ENCODE assay signal across 16 cellular contexts in the genomic region with DNA sequence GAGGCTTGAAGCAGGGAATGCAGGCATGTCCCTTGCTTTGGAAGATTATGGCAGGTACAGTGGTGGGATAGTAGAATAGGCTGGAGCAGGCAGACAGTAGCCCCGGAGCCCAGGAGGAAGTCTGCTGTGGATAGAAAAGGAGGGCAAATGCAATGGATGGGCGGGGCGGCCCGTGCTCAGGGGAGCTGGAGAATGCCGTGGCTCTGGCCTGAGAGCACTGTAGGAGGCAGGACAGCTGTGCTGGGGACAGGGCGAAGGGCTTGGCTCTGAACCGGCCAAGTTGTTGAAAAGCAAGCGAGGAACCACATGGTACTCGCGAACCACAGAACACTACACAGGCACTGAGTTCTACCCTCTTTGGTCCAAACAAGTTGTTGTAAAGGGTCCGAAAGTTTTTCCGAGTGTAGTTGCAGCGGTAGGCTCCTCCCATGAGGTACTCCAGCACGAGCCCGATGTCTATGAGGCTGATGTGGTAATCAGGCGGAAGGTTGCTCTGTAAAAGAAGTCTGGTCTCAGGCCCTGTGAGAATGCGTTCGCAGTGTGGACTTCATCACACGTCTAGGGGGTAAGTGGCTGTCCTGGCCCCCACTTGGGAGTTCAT. TPM values are rescaled to one million over a fixed set of nuclear protein-coding genes. Genes with fewer than 3 reads are reported as not detected.
A peak's percentile ranks its signal among the peaks of the same experiment; 100 is the strongest.
DNase-seq lines count a peak whose midpoint lies in the region; ATAC-seq and TF ChIP-seq lines count a peak whose summit lies in the region.
"Had no signal": no experiment of that assay in that cellular context is flagged by ENCODE, and none has a peak within 500 bp of the region (broad histone marks: within the 10 kb centered on the region; RNA-seq: fewer than 3 reads in every experiment).

No MANE protein-coding gene starts in this region.

- H3K4me2 ChIP-seq in GM23338, result no peak overlapping the region
- H3K4me2 ChIP-seq: BLaER1 treated with 17β-estradiol and CSF1 and Interleukin-3, amounts not matched to agents 10 nM and 100 nM had no signal

- H3K36me3 ChIP-seq in GM23338 (ENCODE audit: insufficient read depth), result no peaks in the 10 kb centered on the region
- H3K36me3 ChIP-seq: BLaER1 treated with 17β-estradiol and CSF1 and Interleukin-3, amounts not matched to agents 10 nM and 100 nM; HAP-1; Peyer's patch had no signal

- H2AFZ ChIP-seq in GM23338, result peak overlapping the region; percentile 95

- TF ChIP-seq CTCF in GM23338 (conservative IDR thresholded peaks at IDR 0.05; ENCODE audit: low read depth in 2 of 2), result no peak
- no peak for TF ChIP-seq CTCF in activated B cell treated with CpG ODN at 0.5 μM for 24 hours (IDR thresholded peaks at IDR 0.05)
- no peak for TF ChIP-seq CTCF in osteocyte (IDR thresholded peaks at IDR 0.05)

- H3K79me2 ChIP-seq in GM23338 (replicated peaks; ENCODE audit: insufficient read depth), result no peaks in the 10 kb centered on the region

- ATAC-seq in GM23338, result peak; percentile 93
- no peak for ATAC-seq in activated B cell treated with CpG ODN at 0.5 μM for 24 hours (ENCODE audit: low read depth)
- ATAC-seq in left colon, result peak; percentile 47

- H3K4me3 Mint-ChIP-seq in GM23338 (no peak overlapping the region), activated B cell treated with CpG ODN at 0.5 μM for 24 hours (no peak overlapping the region), osteocyte (ENCODE audit: unreplicated experiment) (no peak overlapping the region)
- no peak overlapping the region for H3K4me3 Mint-ChIP-seq in activated CD4-positive, alpha-beta T cell treated with anti-CD3 and anti-CD28 coated beads, Interleukin-2, amount 10 ng/mL, durations not matched to agents 7 days and 5 days

- H3F3A ChIP-seq in GM23338 (replicated peaks; ENCODE audit: low read depth), result no peaks in the 10 kb centered on the region

- H3K9me2 ChIP-seq in GM23338 (ENCODE audit: insufficient read depth), result no peaks in the 10 kb centered on the region

- no peak overlapping the region for H3K4me3 ChIP-seq in GM23338
- H3K4me3 ChIP-seq: BLaER1 treated with 17β-estradiol and CSF1 and Interleukin-3, amounts not matched to agents 10 nM and 100 nM; HAP-1; Peyer's patch had no signal

- DNase-seq in GM23338 (ENCODE audit: low spot score) (peak; percentile 27), activated B cell treated with CpG ODN at 0.5 μM for 24 hours (no peak), left colon (no peak), osteocyte (ENCODE audit: extremely low spot score, unreplicated experiment) (peak; percentile 78), CD1c-positive myeloid dendritic cell (ENCODE audit: extremely low spot score) (no peak)
- DNase-seq in activated CD4-positive, alpha-beta T cell treated with anti-CD3 and anti-CD28 coated beads, Interleukin-2, amount 50 U/mL, for 48 hours, result no peak
- no peak for DNase-seq in activated CD4-positive, alpha-beta T cell treated with anti-CD3 and anti-CD28 coated beads, Interleukin-2, amount 10 ng/mL, durations not matched to agents 7 days and 5 days
- DNase-seq: NCI-H1105; NCI-H1694; NCI-H510A; NCI-H748 treated with DMSO at 0.1 percent for 48 hours; NK-92 treated with Interleukin-12 subunit alpha and Interleukin-12 subunit beta, amount 100 ng/mL, for 24 hours; Peyer's patch had no signal

- H3K27me3 ChIP-seq in GM23338 (ENCODE audit: insufficient read depth), result no peaks in the 10 kb centered on the region
- H3K27me3 ChIP-seq: BLaER1 treated with 17β-estradiol and CSF1 and Interleukin-3, amounts not matched to agents 10 nM and 100 nM; Peyer's patch had no signal

- H3K36me3 Mint-ChIP-seq in GM23338 (ENCODE audit: low read depth) (no peaks in the 10 kb centered on the region), activated B cell treated with CpG ODN at 0.5 μM for 24 hours (ENCODE audit: low read depth) (no peaks in the 10 kb centered on the region), osteocyte (ENCODE audit: unreplicated experiment) (no peaks in the 10 kb centered on the region)
- H3K36me3 Mint-ChIP-seq in activated CD4-positive, alpha-beta T cell treated with anti-CD3 and anti-CD28 coated beads, Interleukin-2, amount 10 ng/mL, durations not matched to agents 7 days and 5 days (ENCODE audit: low read depth), result no peaks in the 10 kb centered on the region

- H3K9me3 Mint-ChIP-seq in GM23338 (no peaks in the 10 kb centered on the region), activated B cell treated with CpG ODN at 0.5 μM for 24 hours (no peaks in the 10 kb centered on the region), osteocyte (ENCODE audit: unreplicated experiment) (no peaks in the 10 kb centered on the region)
- H3K9me3 Mint-ChIP-seq in activated CD4-positive, alpha-beta T cell treated with anti-CD3 and anti-CD28 coated beads, Interleukin-2, amount 10 ng/mL, durations not matched to agents 7 days and 5 days, result no peaks in the 10 kb centered on the region

- peaks cover 5% of the 10 kb centered on the region for H3K27me3 Mint-ChIP-seq in GM23338 (ENCODE audit: insufficient read depth, low read depth, poor library complexity)
- no peaks in the 10 kb centered on the region for H3K27me3 Mint-ChIP-seq in activated B cell treated with CpG ODN at 0.5 μM for 24 hours
- H3K27me3 Mint-ChIP-seq in osteocyte (ENCODE audit: unreplicated experiment), result peaks cover 5% of the 10 kb centered on the region
- peaks cover 14% of the 10 kb centered on the region for H3K27me3 Mint-ChIP-seq in activated CD4-positive, alpha-beta T cell treated with anti-CD3 and anti-CD28 coated beads, Interleukin-2, amount 10 ng/mL, durations not matched to agents 7 days and 5 days

- H3K4me1 Mint-ChIP-seq in GM23338 (peaks cover 12% of the 10 kb centered on the region), activated B cell treated with CpG ODN at 0.5 μM for 24 hours (peaks cover 56% of the 10 kb centered on the region), osteocyte (ENCODE audit: unreplicated experiment) (peaks cover 1% of the 10 kb centered on the region)
- peaks cover 5% of the 10 kb centered on the region for H3K4me1 Mint-ChIP-seq in activated CD4-positive, alpha-beta T cell treated with anti-CD3 and anti-CD28 coated beads, Interleukin-2, amount 10 ng/mL, durations not matched to agents 7 days and 5 days

- intact Hi-C loops in activated B cell treated with CpG ODN at 0.5 μM for 24 hours (cut with micrococcal nuclease) (loop anchor here (5.0 kb wide), 3 partner anchors 35 to 55 kb away; a partner anchor contains a TSS), left colon (cut with DNase I, micrococcal nuclease) (no loop called here)

- H3K27ac Mint-ChIP-seq in GM23338, result no peak overlapping the region
- peak overlapping the region; percentile 51 for H3K27ac Mint-ChIP-seq in activated B cell treated with CpG ODN at 0.5 μM for 24 hours
- H3K27ac Mint-ChIP-seq in osteocyte (ENCODE audit: unreplicated experiment), result no peak overlapping the region
- no peak overlapping the region for H3K27ac Mint-ChIP-seq in activated CD4-positive, alpha-beta T cell treated with anti-CD3 and anti-CD28 coated beads, Interleukin-2, amount 10 ng/mL, durations not matched to agents 7 days and 5 days

- POLR2A ChIA-PET in activated B cell treated with CpG ODN at 0.5 μM for 24 hours (lab: Charles Lee), result no interaction called here
- POLR2A ChIA-PET in activated CD4-positive, alpha-beta T cell treated with anti-CD3 and anti-CD28 coated beads, Interleukin-2, amount 10 ng/mL, durations not matched to agents 7 days and 5 days (lab: Charles Lee), result no interaction called here

- H3K27ac ChIP-seq in GM23338 (ENCODE audit: low read depth), result no peak overlapping the region
- H3K27ac ChIP-seq: BLaER1 treated with 17β-estradiol and CSF1 and Interleukin-3, amounts not matched to agents 10 nM and 100 nM; Peyer's patch had no signal

- CTCF ChIA-PET in activated B cell treated with CpG ODN at 0.5 μM for 24 hours (lab: Charles Lee), result no interaction called here
- CTCF ChIA-PET in activated CD4-positive, alpha-beta T cell treated with anti-CD3 and anti-CD28 coated beads, Interleukin-2, amount 10 ng/mL, durations not matched to agents 7 days and 5 days (lab: Charles Lee), result interaction anchor here (0.6 kb wide), 1 partner anchor 97 kb away, joined by 4 read pairs; no protein-coding TSS in a partner anchor

- 0 out of 2 replicates have a peak, but pooled peaks cover 4% of the 10 kb centered on the region for H3K4me1 ChIP-seq in GM23338 (ENCODE audit: insufficient read depth)
- H3K4me1 ChIP-seq: HAP-1 had no signal

- no peaks in the 10 kb centered on the region for H4K20me1 ChIP-seq in GM23338 (replicated peaks; ENCODE audit: insufficient read depth)
- H4K20me1 ChIP-seq: BLaER1 treated with 17β-estradiol and CSF1 and Interleukin-3, amounts not matched to agents 10 nM and 100 nM had no signal

TF ChIP-seq in GM23338, 12 proteins besides CTCF, POLR2A, EP300 and RAD21 (continues in another document):
- TF ChIP-seq EZH2phosphoT487 (IDR thresholded peaks at IDR 0.05; ENCODE audit: unreplicated experiment), result no peak
- TF ChIP-seq ZNF114 (CRISPR knock-in tag; IDR thresholded peaks at IDR 0.05), result no peak
- TF ChIP-seq ZNF331 (CRISPR knock-in tag; IDR thresholded peaks at IDR 0.05; ENCODE audit: low read depth), result no peak
- TF ChIP-seq, protein P1, sequence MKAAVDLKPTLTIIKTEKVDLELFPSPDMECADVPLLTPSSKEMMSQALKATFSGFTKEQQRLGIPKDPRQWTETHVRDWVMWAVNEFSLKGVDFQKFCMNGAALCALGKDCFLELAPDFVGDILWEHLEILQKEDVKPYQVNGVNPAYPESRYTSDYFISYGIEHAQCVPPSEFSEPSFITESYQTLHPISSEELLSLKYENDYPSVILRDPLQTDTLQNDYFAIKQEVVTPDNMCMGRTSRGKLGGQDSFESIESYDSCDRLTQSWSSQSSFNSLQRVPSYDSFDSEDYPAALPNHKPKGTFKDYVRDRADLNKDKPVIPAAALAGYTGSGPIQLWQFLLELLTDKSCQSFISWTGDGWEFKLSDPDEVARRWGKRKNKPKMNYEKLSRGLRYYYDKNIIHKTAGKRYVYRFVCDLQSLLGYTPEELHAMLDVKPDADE (IDR thresholded peaks at IDR 0.05), result no peak
- no peak for TF ChIP-seq CREB1 (CRISPR knock-in tag; IDR thresholded peaks at IDR 0.05; ENCODE audit: low read depth)

RNA-seq across cellular contexts. Expression of a gene that starts 54.7 kb away (rescaled TPM):
- not detected in 2 replicates for total RNA-seq in GM23338 (2014; rRNA removed; shearing (Covaris generic))
- 0.17 and 0.19 TPM in 2 replicates for polyA plus RNA-seq in GM23338 (2016; fragmentation: Nextera tagmentation; extraction: Ambion mirVana)
- total RNA-seq in activated B cell treated with CpG ODN at 0.5 μM for 24 hours (0.05 TPM in 1 of 2 replicates, not detected in the other), left colon (not detected), osteocyte (not detected in 2 replicates)
- total RNA-seq in activated CD4-positive, alpha-beta T cell treated with anti-CD3 and anti-CD28 coated beads, Interleukin-2, amount 10 ng/mL, durations not matched to agents 7 days and 5 days, result not detected
- total RNA-seq: A673, Peyer's patch had no signal

RNA-seq across cellular contexts. Expression of a gene that starts 55.4 kb away (rescaled TPM):
- 10.9 and 11.3 TPM in 2 replicates for total RNA-seq in GM23338 (2014; rRNA removed; shearing (Covaris generic))
- 3.6 and 4.3 TPM in 2 replicates for polyA plus RNA-seq in GM23338 (2016; fragmentation: Nextera tagmentation; extraction: Ambion mirVana)
- total RNA-seq in activated B cell treated with CpG ODN at 0.5 μM for 24 hours (39.3 and 42.5 TPM in 2 replicates), left colon (10 to 100 TPM; 16.1 to 32.1 TPM), osteocyte (23.3 and 23.7 TPM in 2 replicates)
- 10 to 100 TPM; 24.9 to 26.6 TPM for total RNA-seq in activated CD4-positive, alpha-beta T cell treated with anti-CD3 and anti-CD28 coated beads, Interleukin-2, amount 10 ng/mL, durations not matched to agents 7 days and 5 days

Comparison
In these comparisons a context has a peak if more than half of its experiments do, and no peak if none do; other contexts are left out.
1. DNase-seq: peak in GM23338 (single experiment) and osteocyte (single experiment); none in activated B cell treated with CpG ODN at 0.5 μM for 24 hours (single experiment), left colon (0 of 2), activated CD4-positive, alpha-beta T cell treated with anti-CD3 and anti-CD28 coated beads, Interleukin-2, amount 50 U/mL, for 48 hours (0 of 2), CD1c-positive myeloid dendritic cell (single experiment) and activated CD4-positive, alpha-beta T cell treated with anti-CD3 and anti-CD28 coated beads, Interleukin-2, amount 10 ng/mL, durations not matched to agents 7 days and 5 days (single experiment).